In the genomic region with DNA sequence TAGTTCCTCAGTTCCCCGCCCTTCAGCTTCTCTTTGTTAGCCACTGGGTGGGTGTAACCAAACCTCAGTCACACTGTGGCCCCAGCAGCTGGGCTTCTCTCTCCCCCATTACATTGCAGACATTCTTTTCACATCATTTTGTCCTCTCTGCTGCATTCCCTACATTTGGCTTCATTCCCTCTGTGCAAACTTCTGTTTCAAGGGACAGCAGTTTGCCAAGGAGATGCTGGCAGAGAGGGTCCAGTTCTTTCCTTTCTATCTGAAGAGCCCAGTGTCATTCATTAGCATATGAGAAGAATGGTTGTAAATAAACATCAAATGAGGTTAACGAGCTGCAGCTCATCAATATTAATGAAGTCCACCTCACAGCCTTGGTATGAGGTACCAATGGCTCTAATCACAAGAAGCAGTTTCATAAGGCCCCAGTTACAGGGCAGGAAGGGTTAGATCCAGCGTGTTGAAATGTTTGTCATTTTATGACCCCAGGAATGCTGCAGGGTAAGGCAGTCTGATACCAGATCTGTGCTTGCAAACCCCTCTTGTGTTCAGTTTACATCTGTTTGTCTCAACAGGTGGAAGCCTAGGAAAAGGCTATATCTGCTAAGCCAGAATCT, we compare ENCODE assay signal across 12 cellular contexts.
A peak's percentile ranks its signal among the peaks of the same experiment; 100 is the strongest.
DNase-seq lines count a peak whose midpoint lies in the region; ATAC-seq and TF ChIP-seq lines count a peak whose summit lies in the region.
"Had no signal": no experiment of that assay in that cellular context is flagged by ENCODE, and none has a peak within 500 bp of the region (broad histone marks: within the 10 kb centered on the region; RNA-seq: fewer than 3 reads in every experiment).

No MANE protein-coding gene starts in this region.

- DNase-seq in A673 (ENCODE audit: low spot score) (peak; percentile 51), lower lobe of right lung (no peak), foreskin keratinocyte (no peak)
- DNase-seq in activated naive CD4-positive, alpha-beta T cell (lab: John Stamatoyannopoulos, UW) = no peak
- no peak for DNase-seq in stimulated activated CD4-positive, alpha-beta T cell treated with anti-CD3 and anti-CD28 coated beads, Interleukin-4, amount 100 ng/mL, for 24 hours
- no peak for DNase-seq in effector CD8-positive, alpha-beta T cell (lab: John Stamatoyannopoulos, UW)
- DNase-seq: GDM1; NCI-H2171 treated with DMSO at 0.1 percent for 48 hours; stimulated activated naive CD4-positive, alpha-beta T cell had no signal

- no peak overlapping the region for H3K9ac ChIP-seq in HUES48 (ENCODE audit: low read depth, low read length)

- ATAC-seq in lower lobe of right lung = peak; percentile 45 to 51
- ATAC-seq in foreskin keratinocyte = no peak
- ATAC-seq: activated T-helper 17 cell treated with anti-CD3 and anti-CD28 coated beads, Interleukin-2, amount 50 U/mL, for 72 hours had no signal

- no peak overlapping the region for H3K4me3 ChIP-seq in A673 (ENCODE audit: low read depth, low read length, poor library complexity, severe bottlenecking)
- H3K4me3 ChIP-seq in HUES48 (ENCODE audit: low read depth, low read length) = no peak overlapping the region
- H3K4me3 ChIP-seq in lower lobe of right lung = no peak overlapping the region

- TF ChIP-seq CTCF in A673 (conservative IDR thresholded peaks at IDR 0.05; ENCODE audit: low read depth, low read length) (no peak), lower lobe of right lung (IDR thresholded peaks at IDR 0.05) (no peak), foreskin keratinocyte (conservative IDR thresholded peaks at IDR 0.05) (no peak)

- H3K27ac ChIP-seq in A673 (ENCODE audit: low read depth, low read length, poor library complexity, severe bottlenecking) (no peak overlapping the region), HUES48 (ENCODE audit: low read depth, low read length) (peak overlapping the region; percentile 76), cingulate gyrus (ENCODE audit: low read depth, low read length) (peak overlapping the region; percentile 49), lower lobe of right lung (peak overlapping the region; percentile 26), foreskin keratinocyte (no peak overlapping the region)

- BruUV-seq in A673 (replicated peaks; lab: Mats Ljungman, UMichigan) = no TSS peak

- intact Hi-C loops in A673 (cut with micrococcal nuclease; ENCODE audit: unreplicated experiment) = no loop called here
- intact Hi-C loops in lower lobe of right lung (cut with DNase I) = no loop called here

- H3K27me3 ChIP-seq in A673 (replicated peaks; ENCODE audit: insufficient read depth, low read depth, low read length, poor library complexity) (no peaks in the 10 kb centered on the region), HUES48 (ENCODE audit: control insufficient read depth, insufficient read depth, low read length) (no peaks in the 10 kb centered on the region), lower lobe of right lung (ENCODE audit: low read depth) (no peaks in the 10 kb centered on the region), foreskin keratinocyte (no peaks in the 10 kb centered on the region)

- POLR2A ChIA-PET in A673 (lab: Charles Lee; ENCODE audit: low non-redundant PET) = interaction anchor here (0.6 kb wide), 1 partner anchor 975 kb away, joined by 3 read pairs; no protein-coding TSS in a partner anchor

- CTCF ChIA-PET in A673 (lab: Charles Lee) = no interaction called here

- H3K4me1 ChIP-seq in A673 (ENCODE audit: insufficient read depth, low read length, poor library complexity, severe bottlenecking) (peaks cover 16% of the 10 kb centered on the region), HUES48 (ENCODE audit: control insufficient read depth, insufficient read depth, low read length) (peaks cover 21% of the 10 kb centered on the region), lower lobe of right lung (peaks cover 4% of the 10 kb centered on the region), foreskin keratinocyte (no peaks in the 10 kb centered on the region)

- H3K9me3 ChIP-seq in A673 (ENCODE audit: low read depth, low read length, poor library complexity, severe bottlenecking) (no peaks in the 10 kb centered on the region), HUES48 (ENCODE audit: control insufficient read depth, insufficient read depth, low read length) (no peaks in the 10 kb centered on the region), lower lobe of right lung (no peaks in the 10 kb centered on the region)

- no peaks in the 10 kb centered on the region for H3K36me3 ChIP-seq in A673 (ENCODE audit: insufficient read depth, low read length, poor library complexity, severe bottlenecking)
- H3K36me3 ChIP-seq in HUES48 (ENCODE audit: control insufficient read depth, insufficient read depth, low read length) = no peaks in the 10 kb centered on the region
- no peaks in the 10 kb centered on the region for H3K36me3 ChIP-seq in lower lobe of right lung

Comparison
In these comparisons a context has a peak if more than half of its experiments do, and no peak if none do; other contexts are left out.
1. H3K27ac ChIP-seq: peak in HUES48 (single experiment), cingulate gyrus (single experiment) and lower lobe of right lung (single experiment); none in A673 (single experiment) and foreskin keratinocyte (single experiment).